30 cellular contexts compared by ENCODE assay signal in genomic region chr13:67078062-67078461, GRCh38.
"Had no signal": no experiment of that assay in that cellular context is flagged by ENCODE, and none has a peak within 500 bp of the region (broad histone marks: within the 10 kb centered on the region; RNA-seq: fewer than 3 reads in every experiment).

No MANE protein-coding gene starts in this region.

- H3K9me3 Mint-ChIP-seq: activated CD4-positive, alpha-beta T cell treated with anti-CD3 and anti-CD28 coated beads, Interleukin-2, amount 10 ng/mL, durations not matched to agents 7 days and 5 days; activated CD8-positive, alpha-beta T cell treated with anti-CD3 and anti-CD28 coated beads for 36 hours; activated naive CD4-positive, alpha-beta T cell treated with anti-CD3 and anti-CD28 coated beads for 36 hours; activated naive CD4-positive, alpha-beta T cell treated with anti-CD3 and anti-CD28 coated beads, Interleukin-2, amount 50 U/mL, for 24 hours; activated naive CD8-positive, alpha-beta T cell treated with anti-CD3 and anti-CD28 coated beads for 36 hours; activated naive CD8-positive, alpha-beta T cell treated with anti-CD3 and anti-CD28 coated beads, Interleukin-2, amount 50 U/mL, for 24 hours; activated T-cell treated with anti-CD3 and anti-CD28 coated beads, Interleukin-2, amount 50 U/mL, for 4 hours; brain; dendritic cell treated with granulocyte-macrophage colony-stimulating factor and Interleukin-4, amounts not matched to agents 40 ng/mL and 50 ng/mL, for 4 days had no signal

- H3K4me1 ChIP-seq: adrenal gland, breast epithelium, foreskin keratinocyte, gastrocnemius medialis had no signal

- H3K27me3 ChIP-seq: adrenal gland, breast epithelium, cardiac muscle cell, dorsolateral prefrontal cortex, esophagus muscularis mucosa, foreskin keratinocyte, gastrocnemius medialis, heart right ventricle, hepatocyte had no signal

- H3K36me3 Mint-ChIP-seq: activated naive CD4-positive, alpha-beta T cell treated with anti-CD3 and anti-CD28 coated beads, Interleukin-2, amount 50 U/mL, for 24 hours; activated naive CD8-positive, alpha-beta T cell treated with anti-CD3 and anti-CD28 coated beads for 36 hours; brain had no signal

- ATAC-seq: activated CD8-positive, alpha-beta T cell treated with anti-CD3 and anti-CD28 coated beads for 36 hours; activated naive CD8-positive, alpha-beta T cell treated with anti-CD3 and anti-CD28 coated beads, Interleukin-2, amount 50 U/mL, for 24 hours; activated T-cell treated with anti-CD3 and anti-CD28 coated beads, Interleukin-2, amount 50 U/mL, for 4 hours; activated T-helper 17 cell treated with anti-CD3 and anti-CD28 coated beads, Interleukin-2, amount 50 U/mL, for 72 hours; foreskin keratinocyte; gastrocnemius medialis; heart right ventricle had no signal

- H3K4me2 ChIP-seq: hepatocyte had no signal

- H3K27ac ChIP-seq: adrenal gland, breast epithelium, cardiac muscle cell, coronary artery, esophagus muscularis mucosa, foreskin keratinocyte, gastrocnemius medialis, heart right ventricle, hepatocyte had no signal

- H3K4me3 Mint-ChIP-seq: activated CD4-positive, alpha-beta T cell treated with anti-CD3 and anti-CD28 coated beads, Interleukin-2, amount 10 ng/mL, durations not matched to agents 7 days and 5 days; activated CD8-positive, alpha-beta T cell treated with anti-CD3 and anti-CD28 coated beads for 36 hours; activated naive CD4-positive, alpha-beta T cell treated with anti-CD3 and anti-CD28 coated beads for 36 hours; activated naive CD4-positive, alpha-beta T cell treated with anti-CD3 and anti-CD28 coated beads, Interleukin-2, amount 50 U/mL, for 24 hours; activated naive CD8-positive, alpha-beta T cell treated with anti-CD3 and anti-CD28 coated beads for 36 hours; activated naive CD8-positive, alpha-beta T cell treated with anti-CD3 and anti-CD28 coated beads, Interleukin-2, amount 50 U/mL, for 24 hours; activated T-cell treated with anti-CD3 and anti-CD28 coated beads, Interleukin-2, amount 50 U/mL, for 4 hours; activated T-helper 17 cell treated with anti-CD3 and anti-CD28 coated beads, Interleukin-2, amount 50 U/mL, for 72 hours; brain; central memory CD8-positive, alpha-beta T cell; dendritic cell treated with granulocyte-macrophage colony-stimulating factor and Interleukin-4, amounts not matched to agents 40 ng/mL and 50 ng/mL, for 4 days had no signal

- H3K79me2 ChIP-seq: hepatocyte had no signal

- H2AFZ ChIP-seq: hepatocyte had no signal

- H3K4me1 Mint-ChIP-seq: activated CD4-positive, alpha-beta T cell treated with anti-CD3 and anti-CD28 coated beads, Interleukin-2, amount 10 ng/mL, durations not matched to agents 7 days and 5 days; activated naive CD4-positive, alpha-beta T cell treated with anti-CD3 and anti-CD28 coated beads, Interleukin-2, amount 50 U/mL, for 24 hours; activated naive CD8-positive, alpha-beta T cell treated with anti-CD3 and anti-CD28 coated beads for 36 hours; activated T-helper 17 cell treated with anti-CD3 and anti-CD28 coated beads, Interleukin-2, amount 50 U/mL, for 72 hours; brain; central memory CD8-positive, alpha-beta T cell had no signal

- H3K27ac Mint-ChIP-seq: activated CD4-positive, alpha-beta T cell treated with anti-CD3 and anti-CD28 coated beads, Interleukin-2, amount 10 ng/mL, durations not matched to agents 7 days and 5 days; activated CD8-positive, alpha-beta T cell treated with anti-CD3 and anti-CD28 coated beads for 36 hours; activated naive CD4-positive, alpha-beta T cell treated with anti-CD3 and anti-CD28 coated beads for 36 hours; activated naive CD4-positive, alpha-beta T cell treated with anti-CD3 and anti-CD28 coated beads, Interleukin-2, amount 50 U/mL, for 24 hours; activated naive CD8-positive, alpha-beta T cell treated with anti-CD3 and anti-CD28 coated beads for 36 hours; activated naive CD8-positive, alpha-beta T cell treated with anti-CD3 and anti-CD28 coated beads, Interleukin-2, amount 50 U/mL, for 24 hours; activated T-helper 17 cell treated with anti-CD3 and anti-CD28 coated beads, Interleukin-2, amount 50 U/mL, for 72 hours; brain; dendritic cell treated with granulocyte-macrophage colony-stimulating factor and Interleukin-4, amounts not matched to agents 40 ng/mL and 50 ng/mL, for 4 days had no signal

- DNase-seq: activated CD4-positive, alpha-beta T cell treated with anti-CD3 and anti-CD28 coated beads for 1 hour; activated CD4-positive, alpha-beta T cell treated with anti-CD3 and anti-CD28 coated beads for 4 hours; activated CD4-positive, alpha-beta T cell treated with anti-CD3 and anti-CD28 coated beads, Interleukin-2, amount 10 ng/mL, durations not matched to agents 7 days and 5 days; activated CD4-positive, alpha-beta T cell treated with anti-CD3 and anti-CD28 coated beads, Interleukin-2, amount 50 U/mL, for 48 hours; activated CD8-positive, alpha-beta memory T cell treated with anti-CD3 and anti-CD28 coated beads for 24 hours; activated CD8-positive, alpha-beta T cell treated with anti-CD3 and anti-CD28 coated beads for 36 hours; activated effector memory CD4-positive, alpha-beta T cell treated with anti-CD3 and anti-CD28 coated beads, Interleukin-2, amount 50 U/mL, for 16 hours; activated naive CD4-positive, alpha-beta T cell treated with anti-CD3 and anti-CD28 coated beads for 36 hours; activated naive CD8-positive, alpha-beta T cell treated with anti-CD3 and anti-CD28 coated beads for 36 hours; activated naive CD8-positive, alpha-beta T cell treated with anti-CD3 and anti-CD28 coated beads, Interleukin-2, amount 50 U/mL, for 24 hours; activated T-cell treated with anti-CD3 and anti-CD28 coated beads, Interleukin-2, amount 50 U/mL, for 4 hours; adrenal gland; amygdala; dorsolateral prefrontal cortex; effector memory CD4-positive, alpha-beta T cell; erythroblast; foreskin keratinocyte; gastrocnemius medialis; heart right ventricle; T-helper 2 cell had no signal

- H3K9me3 ChIP-seq: adrenal gland, breast epithelium, esophagus muscularis mucosa, gastrocnemius medialis, heart right ventricle had no signal

- H3K27me3 Mint-ChIP-seq: activated CD4-positive, alpha-beta T cell treated with anti-CD3 and anti-CD28 coated beads, Interleukin-2, amount 10 ng/mL, durations not matched to agents 7 days and 5 days; activated CD8-positive, alpha-beta T cell treated with anti-CD3 and anti-CD28 coated beads for 36 hours; activated naive CD4-positive, alpha-beta T cell treated with anti-CD3 and anti-CD28 coated beads, Interleukin-2, amount 50 U/mL, for 24 hours; activated naive CD8-positive, alpha-beta T cell treated with anti-CD3 and anti-CD28 coated beads for 36 hours; activated naive CD8-positive, alpha-beta T cell treated with anti-CD3 and anti-CD28 coated beads, Interleukin-2, amount 50 U/mL, for 24 hours; activated T-helper 17 cell treated with anti-CD3 and anti-CD28 coated beads, Interleukin-2, amount 50 U/mL, for 72 hours; brain; central memory CD8-positive, alpha-beta T cell; dendritic cell treated with granulocyte-macrophage colony-stimulating factor and Interleukin-4, amounts not matched to agents 40 ng/mL and 50 ng/mL, for 4 days had no signal
